ENCODE assay signal across 19 cellular contexts in genomic region chr14:103135333-103136075, GRCh38. TPM values are rescaled to one million over a fixed set of nuclear protein-coding genes. Genes with fewer than 3 reads are reported as not detected.
"Had no signal": no experiment of that assay in that cellular context is flagged by ENCODE, and none has a peak within 500 bp of the region (broad histone marks: within the 10 kb centered on the region; RNA-seq: fewer than 3 reads in every experiment).

No MANE protein-coding gene starts in this region.

- H3K36me3 ChIP-seq: transverse colon had no signal

- H3K9me3 Mint-ChIP-seq: activated T-cell treated with anti-CD3 and anti-CD28 coated beads, Interleukin-2, amount 50 U/mL, for 4 hours; endodermal cell; mesothelial cell of epicardium; stimulated activated effector memory CD8-positive, alpha-beta T cell treated with anti-CD3 and anti-CD28 coated beads, Interleukin-12 subunit alpha, Interleukin-12 subunit beta, amount 100 ng/mL, for 72 hours had no signal

- H3K27ac Mint-ChIP-seq: activated naive CD8-positive, alpha-beta T cell; endodermal cell; mesothelial cell of epicardium; stimulated activated effector memory CD8-positive, alpha-beta T cell treated with anti-CD3 and anti-CD28 coated beads, Interleukin-12 subunit alpha, Interleukin-12 subunit beta, amount 100 ng/mL, for 72 hours had no signal

- ATAC-seq: activated CD4-positive, CD25-positive, alpha-beta regulatory T cell treated with anti-CD3 and anti-CD28 coated beads, Interleukin-2, amount 50 U/mL, for 24 hours; activated T-cell treated with anti-CD3 and anti-CD28 coated beads, Interleukin-2, amount 50 U/mL, for 4 hours; esophagus mucosa; right cardiac atrium; stimulated activated effector memory CD8-positive, alpha-beta T cell treated with anti-CD3 and anti-CD28 coated beads, Interleukin-12 subunit alpha, Interleukin-12 subunit beta, amount 100 ng/mL, for 72 hours had no signal

- H3K9me3 ChIP-seq: transverse colon had no signal

- H3K4me3 Mint-ChIP-seq: activated naive CD8-positive, alpha-beta T cell; activated T-cell treated with anti-CD3 and anti-CD28 coated beads, Interleukin-2, amount 50 U/mL, for 4 hours; endodermal cell; mesothelial cell of epicardium; stimulated activated effector memory CD8-positive, alpha-beta T cell treated with anti-CD3 and anti-CD28 coated beads, Interleukin-12 subunit alpha, Interleukin-12 subunit beta, amount 100 ng/mL, for 72 hours had no signal

- DNase-seq: activated CD4-positive, alpha-beta T cell treated with anti-CD3 and anti-CD28 coated beads, Interleukin-2, amount 50 U/mL, for 4 hours; activated effector memory CD4-positive, alpha-beta T cell treated with anti-CD3 and anti-CD28 coated beads, Interleukin-2, amount 50 U/mL, for 16 hours; activated T-cell treated with anti-CD3 and anti-CD28 coated beads, Interleukin-2, amount 50 U/mL, for 4 hours; anterior cingulate cortex; cerebellar nuclear complex; endodermal cell; head of caudate nucleus; transverse colon had no signal

- FAIRE-seq: islet of Langerhans had no signal

- H3K36me3 Mint-ChIP-seq: activated naive CD8-positive, alpha-beta T cell; stimulated activated effector memory CD8-positive, alpha-beta T cell treated with anti-CD3 and anti-CD28 coated beads, Interleukin-12 subunit alpha, Interleukin-12 subunit beta, amount 100 ng/mL, for 72 hours had no signal

- H3K4me3 ChIP-seq: transverse colon had no signal

RNA-seq across cellular contexts. Expression of gene EXOC3L4, which starts 41.0 kb away (rescaled TPM):
- total RNA-seq: activated T-cell treated with anti-CD3 and anti-CD28 coated beads, Interleukin-2, amount 50 U/mL, for 4 hours; dermis microvascular lymphatic vessel endothelial cell; fibroblast of villous mesenchyme; mesothelial cell of epicardium; T-helper 2 cell treated with Interferon-gamma antibody and Interleukin-4, amounts not matched to agents 100 ng/mL and 5 ng/mL, for 36 hours had no signal

RNA-seq across cellular contexts. Expression of gene LBHD2, which starts 51.5 kb away (rescaled TPM):
- total RNA-seq: activated T-cell treated with anti-CD3 and anti-CD28 coated beads, Interleukin-2, amount 50 U/mL, for 4 hours; dermis microvascular lymphatic vessel endothelial cell; endodermal cell; esophagus mucosa; fibroblast of villous mesenchyme; lower leg skin; mesothelial cell of epicardium; right cardiac atrium; T-helper 2 cell treated with Interferon-gamma antibody and Interleukin-4, amounts not matched to agents 100 ng/mL and 5 ng/mL, for 36 hours; transverse colon had no signal
- polyA plus RNA-seq: right cardiac atrium had no signal
